9 cellular contexts compared by ENCODE assay signal in the genomic region with DNA sequence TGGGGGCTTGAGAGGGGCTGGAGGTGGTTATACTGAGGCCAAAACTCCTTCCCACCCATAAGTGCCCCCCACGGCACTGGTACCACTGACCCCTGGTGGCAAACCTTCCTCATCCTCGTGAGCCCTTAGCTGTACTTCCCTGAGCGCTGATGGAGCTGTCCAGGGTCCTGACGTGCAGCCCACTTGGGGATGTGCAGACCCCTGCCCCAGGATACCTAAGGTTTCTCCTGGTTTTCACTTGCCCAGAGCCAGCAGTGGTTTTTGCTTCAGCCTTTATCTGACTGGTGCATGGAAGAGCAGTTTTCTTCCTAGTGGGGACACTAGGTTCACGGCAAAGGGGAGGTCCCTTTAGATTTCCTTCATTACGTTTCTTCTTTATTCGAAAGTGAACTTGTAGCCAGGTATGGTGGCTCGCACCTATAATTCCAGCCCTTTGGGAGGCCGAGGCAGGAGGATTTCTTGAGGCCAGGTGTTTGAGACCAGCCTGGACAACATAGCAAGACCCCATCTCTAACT. TPM values are rescaled to one million over a fixed set of nuclear protein-coding genes. Genes with fewer than 3 reads are reported as not detected.
DNase-seq lines count a peak whose midpoint lies in the region; ATAC-seq and TF ChIP-seq lines count a peak whose summit lies in the region.
"Had no signal": no experiment of that assay in that cellular context is flagged by ENCODE, and none has a peak within 500 bp of the region (broad histone marks: within the 10 kb centered on the region; RNA-seq: fewer than 3 reads in every experiment).

No MANE protein-coding gene starts in this region.

- no peaks in the 10 kb centered on the region for H3K4me1 Mint-ChIP-seq in T-helper 2 cell treated with Interferon-gamma antibody and Interleukin-4, amounts not matched to agents 5 μg/mL and 100 μg/mL, for 36 hours (ENCODE audit: low read depth)

- intact Hi-C loops in A673 (cut with micrococcal nuclease; ENCODE audit: unreplicated experiment) = no loop called here
- intact Hi-C loops in dorsolateral prefrontal cortex (cut with DNase I) = no loop called here

- no peaks in the 10 kb centered on the region for H3K36me3 ChIP-seq in A673 (ENCODE audit: insufficient read depth, low read length, poor library complexity, severe bottlenecking)

- DNase-seq in A673 (ENCODE audit: low spot score) = peak; percentile 49
- no peak for DNase-seq in GM12864 (ENCODE audit: low read depth)
- peak; percentile 35 for DNase-seq in RPMI8226
- DNase-seq in fibroblast of pulmonary artery (ENCODE audit: low read depth) = peak; percentile 30
- DNase-seq in dorsolateral prefrontal cortex = no peak
- DNase-seq in T-helper 2 cell treated with Interferon-gamma antibody and Interleukin-4, amounts not matched to agents 5 μg/mL and 100 μg/mL, for 36 hours (ENCODE audit: low spot score) = no peak
- DNase-seq in Ammon's horn (ENCODE audit: low spot score) = no peak
- DNase-seq: NCI-H526 treated with DMSO at 0.1 percent for 48 hours had no signal

- no peak overlapping the region for H3K4me3 Mint-ChIP-seq in T-helper 2 cell treated with Interferon-gamma antibody and Interleukin-4, amounts not matched to agents 5 μg/mL and 100 μg/mL, for 36 hours

- no peak overlapping the region for H3K27ac Mint-ChIP-seq in T-helper 2 cell treated with Interferon-gamma antibody and Interleukin-4, amounts not matched to agents 5 μg/mL and 100 μg/mL, for 36 hours

- H3K9me3 Mint-ChIP-seq in T-helper 2 cell treated with Interferon-gamma antibody and Interleukin-4, amounts not matched to agents 5 μg/mL and 100 μg/mL, for 36 hours = no peaks in the 10 kb centered on the region

- H3K36me3 Mint-ChIP-seq in T-helper 2 cell treated with Interferon-gamma antibody and Interleukin-4, amounts not matched to agents 5 μg/mL and 100 μg/mL, for 36 hours (ENCODE audit: low read depth) = no peaks in the 10 kb centered on the region

- peak; percentile 49 for TF ChIP-seq CTCF in A673 (conservative IDR thresholded peaks at IDR 0.05; ENCODE audit: low read depth, low read length)
- peak; percentile 5 for TF ChIP-seq CTCF in GM12864 (IDR thresholded peaks at IDR 0.05; ENCODE audit: low read depth, low read length, missing control alignments)
- TF ChIP-seq CTCF in fibroblast of pulmonary artery (IDR thresholded peaks at IDR 0.05; ENCODE audit: low read length, missing control alignments) = peak; percentile 24
- peak in 9 of 56 donors; percentile 6 to 22 (median 13) for TF ChIP-seq CTCF in dorsolateral prefrontal cortex (IDR thresholded peaks at IDR 0.05 in 54 of 56, conservative IDR thresholded peaks at IDR 0.05 in 2 of 56; ENCODE audit: low read depth in 1 of 56, partially characterized antibody in 56 of 56)

- no peaks in the 10 kb centered on the region for H3K27me3 ChIP-seq in A673 (replicated peaks; ENCODE audit: insufficient read depth, low read depth, low read length, poor library complexity)
- H3K27me3 ChIP-seq in dorsolateral prefrontal cortex = peaks cover 0 to 10% (median 0%) of the 10 kb centered on the region in 45 donors

- H3K9me3 ChIP-seq in A673 (ENCODE audit: low read depth, low read length, poor library complexity, severe bottlenecking) = no peaks in the 10 kb centered on the region

- ATAC-seq in GM19463 (IDR thresholded peaks at IDR 0.05; ENCODE audit: unreplicated experiment) = no peak

- H3K27ac ChIP-seq in A673 (ENCODE audit: low read depth, low read length, poor library complexity, severe bottlenecking) (no peak overlapping the region), dorsolateral prefrontal cortex (no peak overlapping the region)

- no peaks in the 10 kb centered on the region for H3K27me3 Mint-ChIP-seq in T-helper 2 cell treated with Interferon-gamma antibody and Interleukin-4, amounts not matched to agents 5 μg/mL and 100 μg/mL, for 36 hours (ENCODE audit: low read depth)

- no peaks in the 10 kb centered on the region for H3K4me1 ChIP-seq in A673 (ENCODE audit: insufficient read depth, low read length, poor library complexity, severe bottlenecking)

- H3K4me3 ChIP-seq in A673 (ENCODE audit: low read depth, low read length, poor library complexity, severe bottlenecking) = no peak overlapping the region
- no peak overlapping the region for H3K4me3 ChIP-seq in GM12864 (ENCODE audit: low read depth, low read length)
- H3K4me3 ChIP-seq in fibroblast of pulmonary artery (replicated peaks; ENCODE audit: low read depth, low read length) = no peak overlapping the region
- no peak overlapping the region for H3K4me3 ChIP-seq in dorsolateral prefrontal cortex

- CTCF ChIA-PET in A673 (lab: Charles Lee) = interaction anchor here (0.6 to 2.7 kb wide), 3 partner anchors 328 to 582 kb away, joined by 3 to 16 read pairs (median 12); no protein-coding TSS in a partner anchor

- no TSS peak for BruUV-seq in A673 (replicated peaks; lab: Mats Ljungman, UMichigan)

- POLR2A ChIA-PET in A673 (lab: Charles Lee; ENCODE audit: low non-redundant PET) = interaction anchor here (0.6 kb wide), 1 partner anchor 193 kb away, joined by 3 read pairs; no protein-coding TSS in a partner anchor

RNA-seq across cellular contexts. Expression of gene KCTD15, which starts 28.7 kb away (rescaled TPM):
- total RNA-seq in A673 (2021) = 8.9 and 9.9 TPM in 2 replicates
- total RNA-seq in dorsolateral prefrontal cortex = 10 to 100 TPM; 12.3 to 56.4 (median 26.3) TPM

Comparison
In these comparisons a context has a peak if more than half of its experiments do, and no peak if none do; other contexts are left out.
1. DNase-seq: peak in A673 (single experiment), RPMI8226 (single experiment) and fibroblast of pulmonary artery (single experiment); none in GM12864 (single experiment), dorsolateral prefrontal cortex (0 of 10), T-helper 2 cell treated with Interferon-gamma antibody and Interleukin-4, amounts not matched to agents 5 μg/mL and 100 μg/mL, for 36 hours (single experiment) and Ammon's horn (single experiment).